ENCODE assay signal across 8 cellular contexts in genomic region chr22:30802202-30803166, GRCh38.
A peak's percentile ranks its signal among the peaks of the same experiment; 100 is the strongest.
DNase-seq lines count a peak whose midpoint lies in the region; ATAC-seq and TF ChIP-seq lines count a peak whose summit lies in the region.

No MANE protein-coding gene starts in this region.

- no peaks in the 10 kb centered on the region for H3K79me2 ChIP-seq in mammary epithelial cell (ENCODE audit: insufficient read depth, low read length)

- in situ Hi-C loops in mammary epithelial cell (cut with MboI; ENCODE audit: low sequenced_read_pairs in 2 of 2) = no loop called here

- H3K4me3 ChIP-seq in WERI-Rb-1 (ENCODE audit: low read depth, low read length) (peak overlapping the region; percentile 57), mammary epithelial cell (replicated peaks in 1 of 3; ENCODE audit: insufficient read depth in 1 of 3, low read depth in 2 of 3, low read length in 3 of 3) (peak overlapping the region; percentile 51 to 57 (median 55)), iPS-15b (ENCODE audit: low read depth, low read length) (peak overlapping the region; percentile 68), skeletal muscle cell (ENCODE audit: low read depth, low read length) (peak overlapping the region; percentile 47)

- DNase-seq in NCI-H2196 (lab: John Stamatoyannopoulos, UW; ENCODE audit: unreplicated experiment) = peak; percentile 37
- no peak for DNase-seq in NCI-H2196 treated with DMSO at 0.1 percent for 48 hours (lab: John Stamatoyannopoulos, UW; ENCODE audit: unreplicated experiment)
- peak; percentile 59 for DNase-seq in NCI-H1105 treated with DMSO at 0.1 percent for 48 hours (lab: John Stamatoyannopoulos, UW)
- peak; percentile 82 for DNase-seq in WERI-Rb-1
- DNase-seq in mammary epithelial cell = peak; percentile 95
- peak; percentile 78 for DNase-seq in skeletal muscle cell (ENCODE audit: low read depth)

- intact Hi-C loops in mammary epithelial cell (cut with micrococcal nuclease) = loop anchor here (2.0 to 5.0 kb wide), 3 partner anchors 38 to 280 kb away; partner anchors contain the start of gene SMTN

- 8% methylated on average over 28 of the region's 85 CpGs for WGBS in mammary epithelial cell (ENCODE audit: low coverage, missing lambda C conversion rate)

- no peak for ATAC-seq in HG03196 (IDR thresholded peaks at IDR 0.05; ENCODE audit: unreplicated experiment)

- CTCF ChIA-PET in mammary epithelial cell (lab: Charles Lee; ENCODE audit: low non-redundant PET) = interaction anchor here (0.5 kb wide), 1 partner anchor 39 kb away, joined by 9 read pairs; no protein-coding TSS in a partner anchor

- no TSS peak for BruUV-seq in mammary epithelial cell (replicated peaks; lab: Mats Ljungman, UMichigan)

- peak overlapping the region; percentile 94 for H3K4me2 ChIP-seq in mammary epithelial cell (ENCODE audit: insufficient read depth, low read depth, low read length)

- H3K27me3 ChIP-seq in WERI-Rb-1 (ENCODE audit: insufficient read depth, low read depth, severe bottlenecking) = no peaks in the 10 kb centered on the region
- no peaks in the 10 kb centered on the region for H3K27me3 ChIP-seq in mammary epithelial cell (ENCODE audit: insufficient read depth, low read length)
- H3K27me3 ChIP-seq in iPS-15b (ENCODE audit: control insufficient read depth, insufficient read depth, low read length) = peaks cover 38% of the 10 kb centered on the region

- H2AFZ ChIP-seq in mammary epithelial cell (ENCODE audit: low read depth, low read length) = peak overlapping the region; percentile 86

- H3K27ac ChIP-seq in WERI-Rb-1 (peak overlapping the region; percentile 57), mammary epithelial cell (ENCODE audit: insufficient read depth, low read depth, low read length) (no peak overlapping the region)

- dilution Hi-C loops in mammary epithelial cell (cut with HindIII; ENCODE audit: low sequenced_read_pairs) = loop anchor here (5.0 kb wide), 3 partner anchors 35 to 90 kb away; no protein-coding TSS in a partner anchor

- H3K9me3 ChIP-seq in WERI-Rb-1 (ENCODE audit: severe bottlenecking) (no peaks in the 10 kb centered on the region), mammary epithelial cell (replicated peaks; ENCODE audit: insufficient read depth, low read length) (no peaks in the 10 kb centered on the region), iPS-15b (ENCODE audit: control insufficient read depth, insufficient read depth, low read length) (no peaks in the 10 kb centered on the region)

- H4K20me1 ChIP-seq in mammary epithelial cell (ENCODE audit: insufficient read depth, low read length) = no peaks in the 10 kb centered on the region

- H3K4me1 ChIP-seq in mammary epithelial cell (ENCODE audit: insufficient read depth, low read length) (peaks cover 33% of the 10 kb centered on the region), iPS-15b (ENCODE audit: control insufficient read depth, insufficient read depth, low read length) (peaks cover 14% of the 10 kb centered on the region)

- H3K9ac ChIP-seq in mammary epithelial cell (ENCODE audit: insufficient read depth, low read length) (no peak overlapping the region), iPS-15b (ENCODE audit: low read depth, low read length) (no peak overlapping the region)

- peak; percentile 13; the same call in 1 of the 2 replicates for TF ChIP-seq CTCF in WERI-Rb-1 (IDR thresholded peaks at IDR 0.05; ENCODE audit: low read depth, low read length)
- peak in 1 of 2 donors; percentile 38 for TF ChIP-seq CTCF in mammary epithelial cell (conservative IDR thresholded peaks at IDR 0.05 in 1 of 2, IDR thresholded peaks at IDR 0.05 in 1 of 2; ENCODE audit: extremely low read depth in 1 of 2, insufficient read depth in 1 of 2, low read depth in 1 of 2, low read length in 2 of 2)

- H3K36me3 ChIP-seq in WERI-Rb-1 (no peaks in the 10 kb centered on the region), mammary epithelial cell (ENCODE audit: insufficient read depth, low read length) (no peaks in the 10 kb centered on the region), iPS-15b (ENCODE audit: control insufficient read depth, insufficient read depth, low read length) (no peaks in the 10 kb centered on the region)
